ENCODE assay signal across 1 cellular context in the genomic region with DNA sequence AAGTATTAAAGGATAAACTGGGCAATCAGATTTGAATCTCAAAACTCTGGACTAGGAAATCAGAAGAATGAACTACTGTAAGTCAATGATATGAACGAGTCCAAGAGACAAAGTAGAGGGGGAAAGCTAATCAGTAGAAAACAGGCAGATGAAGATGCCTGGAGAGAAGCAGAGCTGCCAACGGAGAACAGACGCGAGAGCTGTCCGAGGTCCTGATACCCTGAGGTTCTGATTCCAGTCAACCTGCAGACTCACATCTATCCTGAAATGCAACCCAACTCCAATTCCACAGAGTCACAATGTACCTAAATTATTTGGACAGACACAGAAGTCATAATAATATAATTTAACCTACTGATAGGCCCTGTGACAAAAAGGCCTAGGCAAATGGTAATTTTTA.
TF ChIP-seq lines count a peak whose summit lies in the region.

No MANE protein-coding gene starts in this region.

TF ChIP-seq in HepG2, 621 proteins besides CTCF, POLR2A, EP300 and RAD21 (continued from another document):
- TF ChIP-seq, protein P1, sequence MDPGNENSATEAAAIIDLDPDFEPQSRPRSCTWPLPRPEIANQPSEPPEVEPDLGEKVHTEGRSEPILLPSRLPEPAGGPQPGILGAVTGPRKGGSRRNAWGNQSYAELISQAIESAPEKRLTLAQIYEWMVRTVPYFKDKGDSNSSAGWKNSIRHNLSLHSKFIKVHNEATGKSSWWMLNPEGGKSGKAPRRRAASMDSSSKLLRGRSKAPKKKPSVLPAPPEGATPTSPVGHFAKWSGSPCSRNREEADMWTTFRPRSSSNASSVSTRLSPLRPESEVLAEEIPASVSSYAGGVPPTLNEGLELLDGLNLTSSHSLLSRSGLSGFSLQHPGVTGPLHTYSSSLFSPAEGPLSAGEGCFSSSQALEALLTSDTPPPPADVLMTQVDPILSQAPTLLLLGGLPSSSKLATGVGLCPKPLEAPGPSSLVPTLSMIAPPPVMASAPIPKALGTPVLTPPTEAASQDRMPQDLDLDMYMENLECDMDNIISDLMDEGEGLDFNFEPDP (CRISPR knock-in tag; conservative IDR thresholded peaks at IDR 0.05), result no peak
- TF ChIP-seq PAXIP1 (CRISPR knock-in tag; conservative IDR thresholded peaks at IDR 0.05) (no peak), MED1 (CRISPR knock-in tag; IDR thresholded peaks at IDR 0.05) (0 out of 2 replicates have a peak, but pooled peaks have one; percentile 13), HDAC6 (IDR thresholded peaks at IDR 0.05; ENCODE audit: low read depth, low read length) (no peak), MIER2 (CRISPR knock-in tag; IDR thresholded peaks at IDR 0.05) (peak; percentile 96), ZNF792 (CRISPR knock-in tag; IDR thresholded peaks at IDR 0.05) (0 out of 2 replicates have a peak, but pooled peaks have one; percentile 44), MEIS2 (CRISPR knock-in tag; IDR thresholded peaks at IDR 0.05) (0 out of 2 replicates have a peak, but pooled peaks have one; percentile 35), ZNF275 (CRISPR knock-in tag; IDR thresholded peaks at IDR 0.05; ENCODE audit: borderline replicate concordance) (no peak), ZNF614 (CRISPR knock-in tag; IDR thresholded peaks at IDR 0.05; ENCODE audit: borderline replicate concordance) (no peak), YEATS4 (CRISPR knock-in tag; IDR thresholded peaks at IDR 0.05; ENCODE audit: borderline replicate concordance) (no peak), ZNF546 (CRISPR knock-in tag; conservative IDR thresholded peaks at IDR 0.05) (no peak), SALL2 (CRISPR knock-in tag; IDR thresholded peaks at IDR 0.05) (no peak), TGIF2 (CRISPR knock-in tag; IDR thresholded peaks at IDR 0.05) (0 out of 2 replicates have a peak, but pooled peaks have one; percentile 37), EHMT2 (IDR thresholded peaks at IDR 0.05; ENCODE audit: borderline replicate concordance, low read depth, low read length) (peak; percentile 81), AGO2 (optimal IDR thresholded peaks at IDR 0.05; ENCODE audit: low read depth, low read length) (no peak), ZNF17 (CRISPR knock-in tag; IDR thresholded peaks at IDR 0.05) (no peak)
- TF ChIP-seq, protein P2, sequence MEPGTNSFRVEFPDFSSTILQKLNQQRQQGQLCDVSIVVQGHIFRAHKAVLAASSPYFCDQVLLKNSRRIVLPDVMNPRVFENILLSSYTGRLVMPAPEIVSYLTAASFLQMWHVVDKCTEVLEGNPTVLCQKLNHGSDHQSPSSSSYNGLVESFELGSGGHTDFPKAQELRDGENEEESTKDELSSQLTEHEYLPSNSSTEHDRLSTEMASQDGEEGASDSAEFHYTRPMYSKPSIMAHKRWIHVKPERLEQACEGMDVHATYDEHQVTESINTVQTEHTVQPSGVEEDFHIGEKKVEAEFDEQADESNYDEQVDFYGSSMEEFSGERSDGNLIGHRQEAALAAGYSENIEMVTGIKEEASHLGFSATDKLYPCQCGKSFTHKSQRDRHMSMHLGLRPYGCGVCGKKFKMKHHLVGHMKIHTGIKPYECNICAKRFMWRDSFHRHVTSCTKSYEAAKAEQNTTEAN (CRISPR knock-in tag; conservative IDR thresholded peaks at IDR 0.05), result 0 out of 2 replicates have a peak, but pooled peaks have one; percentile 47
- TF ChIP-seq, protein P3, sequence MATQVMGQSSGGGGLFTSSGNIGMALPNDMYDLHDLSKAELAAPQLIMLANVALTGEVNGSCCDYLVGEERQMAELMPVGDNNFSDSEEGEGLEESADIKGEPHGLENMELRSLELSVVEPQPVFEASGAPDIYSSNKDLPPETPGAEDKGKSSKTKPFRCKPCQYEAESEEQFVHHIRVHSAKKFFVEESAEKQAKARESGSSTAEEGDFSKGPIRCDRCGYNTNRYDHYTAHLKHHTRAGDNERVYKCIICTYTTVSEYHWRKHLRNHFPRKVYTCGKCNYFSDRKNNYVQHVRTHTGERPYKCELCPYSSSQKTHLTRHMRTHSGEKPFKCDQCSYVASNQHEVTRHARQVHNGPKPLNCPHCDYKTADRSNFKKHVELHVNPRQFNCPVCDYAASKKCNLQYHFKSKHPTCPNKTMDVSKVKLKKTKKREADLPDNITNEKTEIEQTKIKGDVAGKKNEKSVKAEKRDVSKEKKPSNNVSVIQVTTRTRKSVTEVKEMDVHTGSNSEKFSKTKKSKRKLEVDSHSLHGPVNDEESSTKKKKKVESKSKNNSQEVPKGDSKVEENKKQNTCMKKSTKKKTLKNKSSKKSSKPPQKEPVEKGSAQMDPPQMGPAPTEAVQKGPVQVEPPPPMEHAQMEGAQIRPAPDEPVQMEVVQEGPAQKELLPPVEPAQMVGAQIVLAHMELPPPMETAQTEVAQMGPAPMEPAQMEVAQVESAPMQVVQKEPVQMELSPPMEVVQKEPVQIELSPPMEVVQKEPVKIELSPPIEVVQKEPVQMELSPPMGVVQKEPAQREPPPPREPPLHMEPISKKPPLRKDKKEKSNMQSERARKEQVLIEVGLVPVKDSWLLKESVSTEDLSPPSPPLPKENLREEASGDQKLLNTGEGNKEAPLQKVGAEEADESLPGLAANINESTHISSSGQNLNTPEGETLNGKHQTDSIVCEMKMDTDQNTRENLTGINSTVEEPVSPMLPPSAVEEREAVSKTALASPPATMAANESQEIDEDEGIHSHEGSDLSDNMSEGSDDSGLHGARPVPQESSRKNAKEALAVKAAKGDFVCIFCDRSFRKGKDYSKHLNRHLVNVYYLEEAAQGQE (IDR thresholded peaks at IDR 0.05; ENCODE audit: borderline replicate concordance in 1 of 2, low read depth in 1 of 2, low read length in 2 of 2), result peak; percentile 79 to 97
TF ChIP-seq in HepG2: peak in this region for 8.
